ENCODE assay signal across 8 cellular contexts in the genomic region with DNA sequence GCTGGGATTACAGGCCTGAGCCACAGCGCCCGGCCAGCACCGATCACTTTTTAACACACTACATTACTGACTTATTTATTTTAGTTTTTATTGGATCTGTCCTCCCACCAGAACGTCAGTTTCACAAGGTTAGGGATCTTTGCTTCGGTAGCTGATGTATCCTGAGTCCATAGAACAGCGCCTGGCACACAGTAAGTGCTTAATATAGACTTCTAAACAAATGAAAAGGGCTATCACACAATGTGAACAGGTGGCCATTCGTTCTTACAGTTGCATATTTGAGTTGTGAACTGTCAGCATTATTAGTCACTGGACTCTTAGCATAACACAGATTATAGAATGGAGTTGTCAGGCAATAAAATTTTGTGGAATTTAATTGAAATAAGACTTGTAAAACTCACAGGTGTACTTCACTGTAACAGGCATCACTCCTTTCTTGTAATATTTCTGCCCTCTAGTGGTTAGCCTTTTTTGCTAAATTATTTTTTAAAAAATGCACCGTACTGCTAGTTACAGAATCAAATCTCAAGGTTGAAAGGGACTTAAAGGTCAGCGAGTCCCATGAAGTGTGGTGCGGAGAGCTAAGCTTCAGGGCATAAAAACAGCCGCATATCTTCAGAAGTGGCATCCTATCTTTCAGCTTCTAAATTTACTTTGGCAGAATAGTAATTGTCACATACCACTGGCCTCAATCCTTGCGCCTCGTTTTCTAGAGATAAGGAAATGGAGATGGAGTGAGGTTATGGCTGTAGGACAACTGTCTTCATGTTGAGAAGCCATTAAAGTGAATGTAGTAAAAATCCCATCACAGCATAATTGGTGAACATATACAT. TPM values are rescaled to one million over a fixed set of nuclear protein-coding genes. Genes with fewer than 3 reads are reported as not detected.
DNase-seq lines count a peak whose midpoint lies in the region; ATAC-seq, FAIRE-seq and TF ChIP-seq lines count a peak whose summit lies in the region.

No MANE protein-coding gene starts in this region.

- H3K9ac ChIP-seq in neural cell (ENCODE audit: low read length) = no peak overlapping the region

- H4K20me1 ChIP-seq in neural cell (ENCODE audit: insufficient read depth) = no peaks in the 10 kb centered on the region

- H3K36me3 ChIP-seq in neural cell (ENCODE audit: insufficient read depth, low read length) = no peaks in the 10 kb centered on the region

- peaks cover 7% of the 10 kb centered on the region for H3K79me2 ChIP-seq in neural cell (replicated peaks; ENCODE audit: insufficient read depth, low read length)

- no peaks in the 10 kb centered on the region for H3K9me2 ChIP-seq in neural cell (ENCODE audit: insufficient read depth, low read length)

- DNase-seq in SIG-M5 treated with dmso at 0.1 percent for 504 hours (lab: John Stamatoyannopoulos, UW; ENCODE audit: unreplicated experiment) = peak; percentile 33
- DNase-seq in SIG-M5 (lab: John Stamatoyannopoulos, UW) = no peak
- DNase-seq in NCI-H2227 treated with DMSO at 0.1 percent for 48 hours (lab: John Stamatoyannopoulos, UW) = peak; percentile 56

- ATAC-seq in HG02885 (IDR thresholded peaks at IDR 0.05; ENCODE audit: poor library complexity, unreplicated experiment) (no peak), GM18858 (IDR thresholded peaks at IDR 0.05; ENCODE audit: unreplicated experiment) (no peak), HG03432 (IDR thresholded peaks at IDR 0.05; ENCODE audit: unreplicated experiment) (no peak)

- no peak overlapping the region for H3K4me2 ChIP-seq in neural cell (ENCODE audit: low read length)

- peak; percentile 18 for FAIRE-seq in colon (lab: Jason Lieb, UNC)

- TF ChIP-seq RAD21 in neural cell (conservative IDR thresholded peaks at IDR 0.05) = peak; percentile 77

- TF ChIP-seq CTCF in neural cell (IDR thresholded peaks at IDR 0.05; ENCODE audit: poor library complexity, severe bottlenecking) = peak; percentile 78

- H3K27me3 ChIP-seq in neural cell (ENCODE audit: insufficient read depth, low read depth, low read length) = no peaks in the 10 kb centered on the region

- no peaks in the 10 kb centered on the region for H3K9me3 ChIP-seq in neural cell (ENCODE audit: low read length)

- H2AFZ ChIP-seq in neural cell (ENCODE audit: low read depth, low read length) = no peak overlapping the region

- no peaks in the 10 kb centered on the region for H3F3A ChIP-seq in neural cell (ENCODE audit: insufficient read depth, low read length, poor library complexity, severe bottlenecking)

- H3K4me3 ChIP-seq in neural cell (ENCODE audit: low read length) = no peak overlapping the region

- no peak for TF ChIP-seq EP300 in neural cell (conservative IDR thresholded peaks at IDR 0.05; ENCODE audit: poor library complexity, severe bottlenecking)

- no peak overlapping the region for H3K27ac ChIP-seq in neural cell (ENCODE audit: low read length)

TF ChIP-seq in neural cell, 6 proteins besides CTCF, POLR2A, EP300 and RAD21:
- TF ChIP-seq EZH2 (IDR thresholded peaks at IDR 0.05; ENCODE audit: borderline replicate concordance, insufficient read depth, low read length, poor library complexity, severe bottlenecking) = no peak
- TF ChIP-seq SMC3 (conservative IDR thresholded peaks at IDR 0.05; ENCODE audit: poor library complexity) = peak; percentile 87
TF ChIP-seq in neural cell: peak in this region for 1.

RNA-seq across cellular contexts. Expression of gene TBC1D7, which starts 3.4 kb away (rescaled TPM):
- polyA plus RNA-seq in neural cell = 67.9 and 88.3 TPM in 2 replicates
- 58.9 and 70.2 TPM in 2 replicates for polyA minus RNA-seq in neural cell
